ENCODE assay signal across 18 cellular contexts in the genomic region with DNA sequence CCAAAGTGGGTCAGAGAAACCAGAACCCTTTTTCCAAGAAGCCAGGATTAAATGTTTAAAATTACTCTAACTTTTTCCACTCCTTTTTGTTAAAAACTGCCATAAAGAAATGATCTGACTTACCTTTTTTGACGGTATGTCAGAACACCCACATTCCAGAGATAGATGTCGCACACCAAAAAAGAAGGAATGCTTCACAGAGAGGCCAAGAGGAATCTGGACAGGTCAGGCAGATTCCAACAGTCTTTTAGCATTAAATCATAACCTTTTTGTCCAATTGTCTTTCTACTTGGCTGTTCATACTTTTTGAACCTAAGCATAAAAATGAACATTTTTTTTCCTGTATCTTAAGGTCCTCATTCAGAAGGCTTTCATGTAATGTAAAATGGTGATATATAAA.
DNase-seq lines count a peak whose midpoint lies in the region; ATAC-seq, FAIRE-seq and TF ChIP-seq lines count a peak whose summit lies in the region.
"Had no signal": no experiment of that assay in that cellular context is flagged by ENCODE, and none has a peak within 500 bp of the region (broad histone marks: within the 10 kb centered on the region; RNA-seq: fewer than 3 reads in every experiment).

No MANE protein-coding gene starts in this region.

- no peak overlapping the region for H2BK120ac ChIP-seq in trophoblast cell (ENCODE audit: insufficient read depth, low read length, poor library complexity)

- no CpG with 5 or more reads among the region's 2 CpGs for WGBS in trophoblast cell (ENCODE audit: extremely low coverage, insufficient coverage, insufficient read length)

- H3K9me3 ChIP-seq in astrocyte (ENCODE audit: insufficient read depth, low read depth, low read length), result peaks cover 5% of the 10 kb centered on the region
- H3K9me3 ChIP-seq in trophoblast cell (ENCODE audit: insufficient read depth, low read depth, low read length), result no peaks in the 10 kb centered on the region

- no peak overlapping the region for H2AK5ac ChIP-seq in trophoblast cell (ENCODE audit: low read length)

- H3K27me3 ChIP-seq in GM23338 (ENCODE audit: insufficient read depth), result no peaks in the 10 kb centered on the region
- H3K27me3 ChIP-seq in astrocyte (ENCODE audit: insufficient read depth, low read length), result no peaks in the 10 kb centered on the region
- no peaks in the 10 kb centered on the region for H3K27me3 ChIP-seq in trophoblast cell (ENCODE audit: insufficient read depth, low read length)

- no peaks in the 10 kb centered on the region for H3K4me1 Mint-ChIP-seq in GM23338
- peaks cover 9% of the 10 kb centered on the region for H3K4me1 Mint-ChIP-seq in astrocyte (ENCODE audit: low read depth, unreplicated experiment)
- H3K4me1 Mint-ChIP-seq: CD4-positive, alpha-beta memory T cell; H9 had no signal

- H2AFZ ChIP-seq in GM23338 (peak overlapping the region; percentile 16; the same call in 1 of the 2 replicates), astrocyte (ENCODE audit: low read depth, low read length) (no peak overlapping the region), trophoblast cell (ENCODE audit: insufficient read depth, low read length, poor library complexity) (no peak overlapping the region)

- H3K36me3 ChIP-seq in GM23338 (ENCODE audit: insufficient read depth), result no peaks in the 10 kb centered on the region
- no peaks in the 10 kb centered on the region for H3K36me3 ChIP-seq in astrocyte (ENCODE audit: insufficient read depth, low read length)
- H3K36me3 ChIP-seq in trophoblast cell (ENCODE audit: control insufficient read depth in 1 of 2, insufficient read depth in 2 of 2, low read length in 2 of 2), result no peaks in the 10 kb centered on the region

- no peak overlapping the region for H4K91ac ChIP-seq in trophoblast cell (ENCODE audit: low read depth, low read length)

- no peak overlapping the region for H2BK12ac ChIP-seq in trophoblast cell (ENCODE audit: low read length)

- H3K27me3 Mint-ChIP-seq in GM23338 (ENCODE audit: insufficient read depth, low read depth, poor library complexity) (no peaks in the 10 kb centered on the region), astrocyte (ENCODE audit: low read depth, unreplicated experiment) (no peaks in the 10 kb centered on the region)
- H3K27me3 Mint-ChIP-seq: CD4-positive, alpha-beta memory T cell had no signal

- H4K20me1 ChIP-seq in GM23338 (replicated peaks; ENCODE audit: insufficient read depth) (no peaks in the 10 kb centered on the region), astrocyte (ENCODE audit: insufficient read depth, low read length) (no peaks in the 10 kb centered on the region)

- no peak overlapping the region for H3K4ac ChIP-seq in trophoblast cell (ENCODE audit: low read depth, low read length)

- H3K9me3 Mint-ChIP-seq in GM23338 (no peaks in the 10 kb centered on the region), astrocyte (ENCODE audit: unreplicated experiment) (no peaks in the 10 kb centered on the region)

- H3F3A ChIP-seq in GM23338 (replicated peaks; ENCODE audit: low read depth), result no peaks in the 10 kb centered on the region

- ATAC-seq in GM23338 (no peak), GM18505 (IDR thresholded peaks at IDR 0.05; ENCODE audit: unreplicated experiment) (no peak)
- ATAC-seq: GM12878, HCT116 had no signal

- no peak overlapping the region for H2BK5ac ChIP-seq in trophoblast cell (ENCODE audit: low read depth, low read length, poor library complexity)

- H3K9ac ChIP-seq in astrocyte (ENCODE audit: low read length) (no peak overlapping the region), trophoblast cell (ENCODE audit: low read length) (no peak overlapping the region)

- H3K79me2 ChIP-seq in GM23338 (replicated peaks; ENCODE audit: insufficient read depth) (no peaks in the 10 kb centered on the region), astrocyte (ENCODE audit: insufficient read depth, low read length) (no peaks in the 10 kb centered on the region), trophoblast cell (ENCODE audit: control insufficient read depth, insufficient read depth, low read length, poor library complexity) (no peaks in the 10 kb centered on the region)

- H3K27ac ChIP-seq in GM23338 (ENCODE audit: low read depth) (no peak overlapping the region), astrocyte (ENCODE audit: low read depth, low read length) (no peak overlapping the region), trophoblast cell (ENCODE audit: low read depth, low read length) (peak overlapping the region; percentile 76)

- H3K18ac ChIP-seq in trophoblast cell (ENCODE audit: low read length), result no peak overlapping the region

- no peak overlapping the region for H3K14ac ChIP-seq in trophoblast cell (ENCODE audit: low read length)

- H3K4me2 ChIP-seq in GM23338 (no peak overlapping the region), astrocyte (ENCODE audit: low read length) (no peak overlapping the region), trophoblast cell (ENCODE audit: low read length) (peak overlapping the region; percentile 12)

- DNase-seq in GM23338 (ENCODE audit: low spot score) (no peak), astrocyte (ENCODE audit: low read depth) (no peak), kidney glomerular epithelial cell (lab: John Stamatoyannopoulos, UW) (peak; percentile 28), trophoblast cell (peak; percentile 13 to 66), DMS 273 treated with DMSO at 0.1 percent for 48 hours (lab: John Stamatoyannopoulos, UW) (no peak), HuH-7 (ENCODE audit: low spot score) (no peak)
- no peak for DNase-seq in activated CD4-positive, CD25-positive, alpha-beta regulatory T cell treated with anti-CD3 and anti-CD28 coated beads, Interleukin-2, amount 50 U/mL, for 72 hours
- DNase-seq: C1 segment of cervical spinal cord; CD4-positive, alpha-beta memory T cell; COR-L47; DMS79; EL; GDM1; H9 had no signal

- H4K8ac ChIP-seq in trophoblast cell (ENCODE audit: low read depth, low read length), result no peak overlapping the region

- H3K4me3 ChIP-seq in GM23338 (no peak overlapping the region), astrocyte (ENCODE audit: insufficient read depth, low read depth, low read length) (no peak overlapping the region), trophoblast cell (ENCODE audit: low read depth, low read length) (no peak overlapping the region)
- H3K4me3 ChIP-seq: GM12878 had no signal

- no peak overlapping the region for H3K23ac ChIP-seq in trophoblast cell (ENCODE audit: low read length)

- H3K36me3 Mint-ChIP-seq in GM23338 (ENCODE audit: low read depth) (no peaks in the 10 kb centered on the region), astrocyte (ENCODE audit: low read depth, unreplicated experiment) (no peaks in the 10 kb centered on the region)
- H3K36me3 Mint-ChIP-seq: CD4-positive, alpha-beta memory T cell had no signal

- no peaks in the 10 kb centered on the region for H3K79me1 ChIP-seq in trophoblast cell (ENCODE audit: low read length)

- no peak overlapping the region for H4K12ac ChIP-seq in trophoblast cell (ENCODE audit: low read depth, low read length)

- no peaks in the 10 kb centered on the region for H3K9me2 ChIP-seq in GM23338 (ENCODE audit: insufficient read depth)

- FAIRE-seq in astrocyte (lab: Jason Lieb, UNC), result no peak
- FAIRE-seq: GM12878, GM18507 had no signal

- no peak overlapping the region for H3K4me3 Mint-ChIP-seq in GM23338
- H3K4me3 Mint-ChIP-seq in astrocyte (ENCODE audit: unreplicated experiment), result peak overlapping the region; percentile 64
- H3K4me3 Mint-ChIP-seq: CD4-positive, alpha-beta memory T cell; H9 had no signal

- TF ChIP-seq CTCF in GM23338 (conservative IDR thresholded peaks at IDR 0.05; ENCODE audit: low read depth in 2 of 2), result no peak
- TF ChIP-seq CTCF in astrocyte (IDR thresholded peaks at IDR 0.05; ENCODE audit: insufficient read depth, low read depth, low read length), result no peak

- no peaks in the 10 kb centered on the region for H3K4me1 ChIP-seq in GM23338 (ENCODE audit: insufficient read depth)
- H3K4me1 ChIP-seq in astrocyte (ENCODE audit: insufficient read depth, low read length), result no peaks in the 10 kb centered on the region
- H3K4me1 ChIP-seq in trophoblast cell (ENCODE audit: control insufficient read depth in 1 of 2, insufficient read depth in 2 of 2, low read length in 2 of 2), result no peaks in the 10 kb centered on the region

- H3K27ac Mint-ChIP-seq in GM23338 (no peak overlapping the region), astrocyte (ENCODE audit: unreplicated experiment) (no peak overlapping the region)
- H3K27ac Mint-ChIP-seq: CD4-positive, alpha-beta memory T cell; H9 had no signal

- no peak for TF ChIP-seq POLR2A in GM18505 (IDR thresholded peaks at IDR 0.05; ENCODE audit: borderline replicate concordance, extremely low read depth, insufficient read depth, insufficient read length)

TF ChIP-seq in GM23338, 12 proteins besides CTCF, POLR2A, EP300 and RAD21 (continues in another document):
- TF ChIP-seq, protein P1, sequence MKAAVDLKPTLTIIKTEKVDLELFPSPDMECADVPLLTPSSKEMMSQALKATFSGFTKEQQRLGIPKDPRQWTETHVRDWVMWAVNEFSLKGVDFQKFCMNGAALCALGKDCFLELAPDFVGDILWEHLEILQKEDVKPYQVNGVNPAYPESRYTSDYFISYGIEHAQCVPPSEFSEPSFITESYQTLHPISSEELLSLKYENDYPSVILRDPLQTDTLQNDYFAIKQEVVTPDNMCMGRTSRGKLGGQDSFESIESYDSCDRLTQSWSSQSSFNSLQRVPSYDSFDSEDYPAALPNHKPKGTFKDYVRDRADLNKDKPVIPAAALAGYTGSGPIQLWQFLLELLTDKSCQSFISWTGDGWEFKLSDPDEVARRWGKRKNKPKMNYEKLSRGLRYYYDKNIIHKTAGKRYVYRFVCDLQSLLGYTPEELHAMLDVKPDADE (IDR thresholded peaks at IDR 0.05), result no peak
- TF ChIP-seq ZNF331 (CRISPR knock-in tag; IDR thresholded peaks at IDR 0.05; ENCODE audit: low read depth) (no peak), JUNB (IDR thresholded peaks at IDR 0.05; ENCODE audit: unreplicated experiment) (no peak), CREB1 (CRISPR knock-in tag; IDR thresholded peaks at IDR 0.05; ENCODE audit: low read depth) (no peak), NANOG (IDR thresholded peaks at IDR 0.05; ENCODE audit: borderline replicate concordance) (no peak), EZH2 (IDR thresholded peaks at IDR 0.05; ENCODE audit: low read depth, unreplicated experiment) (no peak)

Comparison
In these comparisons a context has a peak if more than half of its experiments do, and no peak if none do; other contexts are left out.
1. DNase-seq: peak in kidney glomerular epithelial cell (single experiment) and trophoblast cell (2 of 2); none in GM23338 (single experiment), astrocyte (single experiment), DMS 273 treated with DMSO at 0.1 percent for 48 hours (single experiment), activated CD4-positive, CD25-positive, alpha-beta regulatory T cell treated with anti-CD3 and anti-CD28 coated beads, Interleukin-2, amount 50 U/mL, for 72 hours (single experiment) and HuH-7 (single experiment).